8 cellular contexts compared by ENCODE assay signal in the genomic region with DNA sequence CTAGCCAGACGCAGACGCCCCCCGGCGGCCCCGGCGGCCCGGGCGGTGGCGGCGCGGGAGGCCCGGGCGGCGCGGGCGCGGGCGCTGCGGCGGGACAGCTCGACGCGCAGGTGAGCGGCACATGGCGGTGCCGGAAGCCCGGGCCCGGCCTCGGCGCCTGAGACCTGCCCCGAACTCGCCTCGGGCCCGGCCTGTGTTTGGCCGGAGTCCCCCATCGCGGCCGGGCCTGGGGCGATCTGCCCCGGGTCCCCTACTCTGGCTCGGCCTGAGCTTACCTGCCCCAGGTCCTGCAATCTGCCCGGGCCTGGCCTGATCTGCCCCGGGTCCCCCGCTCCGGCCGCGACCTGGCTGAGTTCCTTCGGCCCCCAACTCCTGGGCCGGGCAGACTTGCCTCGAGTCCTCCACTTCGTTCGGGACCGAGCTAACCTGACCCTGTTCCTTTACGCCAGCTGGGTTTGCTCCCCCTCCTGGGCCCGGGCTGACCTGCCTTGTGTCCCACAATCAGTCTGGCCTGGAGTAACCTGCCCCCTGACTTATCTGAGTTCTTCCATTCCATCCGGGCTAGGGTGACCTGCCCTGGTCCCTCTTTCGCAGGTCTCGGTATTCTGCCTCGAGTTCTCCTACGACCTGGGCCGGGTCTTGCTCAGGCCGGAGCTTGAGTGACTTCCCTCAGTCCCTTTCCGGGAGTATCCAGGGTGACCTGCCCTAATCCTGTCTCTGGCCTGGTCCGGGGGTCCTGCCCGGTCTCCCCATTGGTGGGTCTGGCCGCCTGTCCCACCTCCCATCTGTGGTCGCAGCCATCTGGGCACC. TPM values are rescaled to one million over a fixed set of nuclear protein-coding genes. Genes with fewer than 3 reads are reported as not detected.
DNase-seq lines count a peak whose midpoint lies in the region; ATAC-seq and TF ChIP-seq lines count a peak whose summit lies in the region.

No MANE protein-coding gene starts in this region.

- TF ChIP-seq CTCF in OCI-LY3 (IDR thresholded peaks at IDR 0.05; ENCODE audit: low read depth, low read length) (peak; percentile 25; the same call in 1 of the 2 replicates), MCF 10A (IDR thresholded peaks at IDR 0.05; ENCODE audit: unreplicated experiment) (peak; percentile 26)

- peaks cover 15% of the 10 kb centered on the region for H3K4me1 ChIP-seq in OCI-LY3 (ENCODE audit: low read length)

- H3K27ac ChIP-seq in OCI-LY3 (ENCODE audit: low read length) = peak overlapping the region; percentile 64

- H3K27me3 ChIP-seq in OCI-LY3 (ENCODE audit: low read depth, low read length) = no peaks in the 10 kb centered on the region; the same call in 1 of the 2 replicates

- intact Hi-C loops in MCF 10A (cut with micrococcal nuclease) (loop anchor here (5.0 kb wide), 1 partner anchor 60 kb away; no protein-coding TSS in a partner anchor), left colon (cut with DNase I, micrococcal nuclease) (no loop called here)

- peak overlapping the region; percentile 84 for H3K4me2 ChIP-seq in OCI-LY3 (ENCODE audit: low read length)

- peak overlapping the region; percentile 91 for H3K9ac ChIP-seq in OCI-LY3 (ENCODE audit: low read length)

- H2AFZ ChIP-seq in OCI-LY3 (ENCODE audit: low read depth, low read length) = no peak overlapping the region

- H3K4me3 Mint-ChIP-seq in MCF 10A (ENCODE audit: unreplicated experiment) = peak overlapping the region; percentile 94
- peak overlapping the region; percentile 97 for H3K4me3 Mint-ChIP-seq in stimulated activated naive CD8-positive, alpha-beta T cell treated with anti-CD3 and anti-CD28 coated beads, Interleukin-15, Interleukin-2, amounts not matched to agents 100 ng/mL and 50 ng/mL, for 24 hours

- DNase-seq in activated CD4-positive, alpha-beta T cell treated with anti-CD3 and anti-CD28 coated beads for 48 hours = peak; percentile 46
- no peak for DNase-seq in activated CD4-positive, alpha-beta T cell treated with anti-CD3 and anti-CD28 coated beads for 1 hour
- DNase-seq in MCF 10A (ENCODE audit: unreplicated experiment) = peak; percentile 44
- peak in 1 of 2 donors; percentile 53 for DNase-seq in left colon
- DNase-seq in medulla oblongata (ENCODE audit: extremely low spot score) = no peak

- no peaks in the 10 kb centered on the region for H3K9me3 ChIP-seq in OCI-LY3 (ENCODE audit: insufficient read depth, low read length)

- peaks cover 58% of the 10 kb centered on the region for H3K79me2 ChIP-seq in OCI-LY3 (ENCODE audit: low read length)

- no peaks in the 10 kb centered on the region for H3K27me3 Mint-ChIP-seq in MCF 10A (ENCODE audit: insufficient read depth, unreplicated experiment)
- H3K27me3 Mint-ChIP-seq in stimulated activated naive CD8-positive, alpha-beta T cell treated with anti-CD3 and anti-CD28 coated beads, Interleukin-15, Interleukin-2, amounts not matched to agents 100 ng/mL and 50 ng/mL, for 24 hours = peaks cover 7% of the 10 kb centered on the region

- H3K9me3 Mint-ChIP-seq in MCF 10A (ENCODE audit: unreplicated experiment) = no peaks in the 10 kb centered on the region
- H3K9me3 Mint-ChIP-seq in stimulated activated naive CD8-positive, alpha-beta T cell treated with anti-CD3 and anti-CD28 coated beads, Interleukin-15, Interleukin-2, amounts not matched to agents 100 ng/mL and 50 ng/mL, for 24 hours = no peaks in the 10 kb centered on the region

- peaks cover 27% of the 10 kb centered on the region for H3K4me1 Mint-ChIP-seq in MCF 10A (ENCODE audit: insufficient read depth, unreplicated experiment)
- peaks cover 45% of the 10 kb centered on the region for H3K4me1 Mint-ChIP-seq in stimulated activated naive CD8-positive, alpha-beta T cell treated with anti-CD3 and anti-CD28 coated beads, Interleukin-15, Interleukin-2, amounts not matched to agents 100 ng/mL and 50 ng/mL, for 24 hours (ENCODE audit: low read depth)

- POLR2A ChIA-PET in MCF 10A (lab: Yijun Ruan, JAX) = interaction anchor here (0.7 to 3.9 kb wide), 17 partner anchors 10 to 306 kb away, joined by 3 to 29 read pairs (median 5); a partner anchor contains a TSS

- CTCF ChIA-PET in MCF 10A (lab: Yijun Ruan, JAX) = interaction anchor here (0.6 to 5.7 kb wide), 7 partner anchors 8 to 310 kb away, joined by 3 to 46 read pairs (median 6); no protein-coding TSS in a partner anchor

- H3K4me3 ChIP-seq in OCI-LY3 (ENCODE audit: low read length) = peak overlapping the region; percentile 93

- peaks cover 41% of the 10 kb centered on the region for H3K36me3 ChIP-seq in OCI-LY3 (replicated peaks; ENCODE audit: low read depth, low read length)

- BruUV-seq in MCF 10A (replicated peaks; lab: Mats Ljungman, UMichigan) = TSS peak; percentile 31

- H4K20me1 ChIP-seq in OCI-LY3 (ENCODE audit: insufficient read depth, low read length) = peaks cover 52% of the 10 kb centered on the region

- peaks cover 31% of the 10 kb centered on the region for H3K36me3 Mint-ChIP-seq in MCF 10A (ENCODE audit: insufficient read depth, unreplicated experiment)
- peaks cover 48% of the 10 kb centered on the region for H3K36me3 Mint-ChIP-seq in stimulated activated naive CD8-positive, alpha-beta T cell treated with anti-CD3 and anti-CD28 coated beads, Interleukin-15, Interleukin-2, amounts not matched to agents 100 ng/mL and 50 ng/mL, for 24 hours (ENCODE audit: low read depth)

- ATAC-seq in HG02763 (IDR thresholded peaks at IDR 0.05; ENCODE audit: unreplicated experiment) (peak; percentile 22), left colon (peak; percentile 35)

- H3K27ac Mint-ChIP-seq in MCF 10A (ENCODE audit: low read depth, unreplicated experiment) = peak overlapping the region; percentile 98
- peak overlapping the region; percentile 95 for H3K27ac Mint-ChIP-seq in stimulated activated naive CD8-positive, alpha-beta T cell treated with anti-CD3 and anti-CD28 coated beads, Interleukin-15, Interleukin-2, amounts not matched to agents 100 ng/mL and 50 ng/mL, for 24 hours

RNA-seq across cellular contexts. Expression of a gene that starts 0.8 kb away (rescaled TPM):
- total RNA-seq in MCF 10A (2022) = 79.8 and 85.0 TPM in 2 replicates
- total RNA-seq in left colon = 10 to 100 TPM; 67.6 to 81.8 TPM

RNA-seq across cellular contexts. Expression of a gene that starts 41.4 kb away (rescaled TPM):
- total RNA-seq in MCF 10A (2022) (not detected in 2 replicates), left colon (not detected)

Comparison
In these comparisons a context has a peak if more than half of its experiments do, and no peak if none do; other contexts are left out.
1. DNase-seq: peak in activated CD4-positive, alpha-beta T cell treated with anti-CD3 and anti-CD28 coated beads for 48 hours (single experiment) and MCF 10A (single experiment); none in activated CD4-positive, alpha-beta T cell treated with anti-CD3 and anti-CD28 coated beads for 1 hour (single experiment) and medulla oblongata (single experiment).